7 cellular contexts compared by ENCODE assay signal in genomic region chr12:11758838-11759509, GRCh38.
DNase-seq lines count a peak whose midpoint lies in the region; ATAC-seq and TF ChIP-seq lines count a peak whose summit lies in the region.

No MANE protein-coding gene starts in this region.

- TF ChIP-seq CTCF in GM20000 (IDR thresholded peaks at IDR 0.05; ENCODE audit: extremely low read depth, missing control alignments), result no peak

- H3K27ac ChIP-seq in temporal lobe (ENCODE audit: low read depth, low read length), result peak overlapping the region; percentile 47

- DNase-seq in GM20000 (ENCODE audit: low spot score), result peak; percentile 45
- peak; percentile 95 for DNase-seq in MV-4-11 (lab: John Stamatoyannopoulos, UW)
- peak; percentile 37 for DNase-seq in left cardiac atrium
- DNase-seq in NCI-H524 (lab: John Stamatoyannopoulos, UW), result no peak
- no peak for DNase-seq in amniotic stem cell (lab: John Stamatoyannopoulos, UW)

- peak; percentile 34 to 49 for ATAC-seq in left cardiac atrium
- ATAC-seq in HG02623 (IDR thresholded peaks at IDR 0.05; ENCODE audit: unreplicated experiment), result no peak

- intact Hi-C loops in left cardiac atrium (cut with DNase I), result loop anchor here in 1 of 2 donors (10.0 kb wide), 1 partner anchor 106 kb away; no protein-coding TSS in a partner anchor

Comparison
In these comparisons a context has a peak if more than half of its experiments do, and no peak if none do; other contexts are left out.
1. DNase-seq: peak in GM20000 (single experiment), MV-4-11 (single experiment) and left cardiac atrium (single experiment); none in NCI-H524 (0 of 2) and amniotic stem cell (single experiment).